ENCODE assay signal across 11 cellular contexts in the genomic region with DNA sequence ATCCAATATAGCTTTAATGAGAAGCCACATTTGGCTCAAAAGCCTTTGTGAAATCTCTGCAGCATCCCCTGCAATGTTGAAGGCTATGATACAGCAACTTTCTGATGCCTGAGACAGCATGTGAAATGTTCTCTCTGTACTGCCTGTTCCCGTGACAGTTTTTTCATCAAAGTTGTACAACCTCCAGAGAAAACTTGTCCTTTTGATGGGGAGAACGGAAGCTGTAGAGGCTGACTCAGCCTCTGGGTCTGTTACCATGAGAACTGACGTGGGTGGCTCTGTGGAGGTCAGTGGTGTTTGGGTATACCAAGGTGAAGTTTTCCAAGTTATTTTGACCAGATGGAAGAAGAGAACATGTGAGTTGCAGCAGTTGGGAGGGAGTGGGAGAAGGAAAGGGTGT. TPM values are rescaled to one million over a fixed set of nuclear protein-coding genes. Genes with fewer than 3 reads are reported as not detected.
A peak's percentile ranks its signal among the peaks of the same experiment; 100 is the strongest.
DNase-seq lines count a peak whose midpoint lies in the region; ATAC-seq, FAIRE-seq and TF ChIP-seq lines count a peak whose summit lies in the region.
"Had no signal": no experiment of that assay in that cellular context is flagged by ENCODE, and none has a peak within 500 bp of the region (broad histone marks: within the 10 kb centered on the region; RNA-seq: fewer than 3 reads in every experiment).

No MANE protein-coding gene starts in this region.

- H3K9me3 Mint-ChIP-seq in HFFc6: no peaks in the 10 kb centered on the region

- H3K36me3 ChIP-seq in small intestine (ENCODE audit: control insufficient read depth in 2 of 2, insufficient read depth in 2 of 2, low read length in 2 of 2): no peaks in the 10 kb centered on the region
- no peaks in the 10 kb centered on the region for H3K36me3 ChIP-seq in psoas muscle (ENCODE audit: insufficient read depth in 1 of 2, low read depth in 1 of 2)
- H3K36me3 ChIP-seq: prostate gland, tibial artery had no signal

- TF ChIP-seq CTCF in HFFc6 (IDR thresholded peaks at IDR 0.05): no peak
- TF ChIP-seq CTCF in GM13977 (IDR thresholded peaks at IDR 0.05; ENCODE audit: extremely low read depth, insufficient read depth, missing control alignments): no peak
- TF ChIP-seq CTCF in psoas muscle (IDR thresholded peaks at IDR 0.05): no peak

- no peaks in the 10 kb centered on the region for H3K36me3 Mint-ChIP-seq in HFFc6 (ENCODE audit: low read depth)

- H3K4me1 Mint-ChIP-seq in HFFc6 (ENCODE audit: low read depth): peaks cover 19% of the 10 kb centered on the region

- H3K27me3 ChIP-seq in small intestine (ENCODE audit: control insufficient read depth in 2 of 2, insufficient read depth in 2 of 2, low read length in 2 of 2): no peaks in the 10 kb centered on the region
- peaks cover 0 to 6% (median 1%) of the 10 kb centered on the region in 3 donors for H3K27me3 ChIP-seq in psoas muscle (ENCODE audit: insufficient read depth in 3 of 3, low read length in 2 of 3)
- H3K27me3 ChIP-seq: tibial artery had no signal

- no peaks in the 10 kb centered on the region for H3K4me1 ChIP-seq in small intestine (ENCODE audit: control insufficient read depth in 2 of 2, insufficient read depth in 1 of 2, low read depth in 1 of 2, low read length in 1 of 2)
- H3K4me1 ChIP-seq in psoas muscle: no peaks in the 10 kb centered on the region
- H3K4me1 ChIP-seq: prostate gland, tibial artery had no signal

- H3K4me3 ChIP-seq in small intestine (ENCODE audit: low read depth in 1 of 2, low read length in 2 of 2): no peak overlapping the region
- no peak overlapping the region for H3K4me3 ChIP-seq in psoas muscle
- H3K4me3 ChIP-seq: prostate gland, tibial artery had no signal

- peak; percentile 56 for DNase-seq in Ammon's horn (ENCODE audit: low spot score)
- DNase-seq in HFFc6: peak; percentile 67
- DNase-seq in dermis blood vessel endothelial cell: peak; percentile 29
- peak; percentile 73 for DNase-seq in occipital lobe (lab: John Stamatoyannopoulos, UW)
- no peak for DNase-seq in GM13977 (ENCODE audit: low spot score)
- no peak for DNase-seq in small intestine
- DNase-seq in psoas muscle: no peak
- DNase-seq: NCI-H1694 treated with DMSO at 0.1 percent for 48 hours, tibial artery had no signal

- H3K27ac ChIP-seq in small intestine (ENCODE audit: low read depth in 1 of 2, low read length in 1 of 2) (no peak overlapping the region), psoas muscle (no peak overlapping the region)
- H3K27ac ChIP-seq: prostate gland, tibial artery had no signal

- intact Hi-C loops in psoas muscle (cut with DNase I): no loop called here

- ATAC-seq in HG02870 (IDR thresholded peaks at IDR 0.05; ENCODE audit: unreplicated experiment) (no peak), psoas muscle (no peak)

- no peaks in the 10 kb centered on the region for H3K9me3 ChIP-seq in small intestine (ENCODE audit: control insufficient read depth, low read depth)
- H3K9me3 ChIP-seq in psoas muscle: no peaks in the 10 kb centered on the region
- H3K9me3 ChIP-seq: prostate gland, tibial artery had no signal

- no peak for FAIRE-seq in small intestine (lab: Jason Lieb, UNC)

- 67 to 82% (median 72%) methylated on average over 3 of the region's 3 CpGs for WGBS in small intestine, 3 donors
- WGBS in psoas muscle, 3 donors: 39 to 59% (median 46%) methylated on average over 3 of the region's 3 CpGs

- peaks cover 1% of the 10 kb centered on the region; the same call in 1 of the 2 replicates for H3K27me3 Mint-ChIP-seq in HFFc6 (ENCODE audit: insufficient read depth)

- H3K4me3 Mint-ChIP-seq in HFFc6: peak overlapping the region; percentile 36

- peak overlapping the region; percentile 84 for H3K27ac Mint-ChIP-seq in HFFc6

- in situ Hi-C loops in GM13977 (cut with MboI; ENCODE audit: low pct_unique_long_range_greater_than_20kb, low sequenced_read_pairs, unreplicated experiment): no loop called here

RNA-seq across cellular contexts. Expression of gene SLC4A8, which starts 17.0 kb away (rescaled TPM):
- total RNA-seq in HFFc6 (2021; fragmentation: NEBNext Ultra II Directional; extraction: Animal tissue kit (Norgen Biotek cat#: 25700)): 10 to 100 TPM; 10.2 to 21.9 (median 14.4) TPM
- 1.3 and 1.7 TPM in 2 replicates for total RNA-seq in dermis blood vessel endothelial cell
- 31.8 TPM for total RNA-seq in occipital lobe
- polyA plus RNA-seq in small intestine: 1 to 10 TPM in 2 of 3 donors, under 1 TPM in 1; 0.43 to 2.5 (median 1.1) TPM
- total RNA-seq in psoas muscle: under 1 TPM in 3 of 4 donors, not detected in 1; 0.02 to 0.91 (median 0.16) TPM
- polyA plus RNA-seq in psoas muscle: under 1 TPM; 0.03 to 0.23 (median 0.03) TPM

RNA-seq across cellular contexts. Expression of gene GALNT6, which starts 50.4 kb away (rescaled TPM):
- total RNA-seq in HFFc6 (2021; fragmentation: NEBNext Ultra II Directional; extraction: Animal tissue kit (Norgen Biotek cat#: 25700)): 10 to 100 TPM; 68.2 to 93.9 (median 71.7) TPM
- 19.9 and 38.8 TPM in 2 replicates for total RNA-seq in dermis blood vessel endothelial cell
- total RNA-seq in occipital lobe: 0.94 TPM
- polyA plus RNA-seq in small intestine: 10 to 100 TPM in 2 of 3 donors, 1 to 10 TPM in 1; 8.4 to 45.2 (median 20.3) TPM
- total RNA-seq in psoas muscle: 1 to 10 TPM in 2 of 4 donors, under 1 TPM in 2; 0.36 to 2.1 (median 0.84) TPM
- polyA plus RNA-seq in psoas muscle: under 1 TPM; 0.10 to 0.40 (median 0.14) TPM

Comparison
In these comparisons a context has a peak if more than half of its experiments do, and no peak if none do; other contexts are left out.
1. DNase-seq: peak in Ammon's horn (single experiment), HFFc6 (single experiment), dermis blood vessel endothelial cell (single experiment) and occipital lobe (single experiment); none in GM13977 (single experiment), small intestine (single experiment) and psoas muscle (0 of 2).